ENCODE assay signal across 24 cellular contexts in the genomic region with DNA sequence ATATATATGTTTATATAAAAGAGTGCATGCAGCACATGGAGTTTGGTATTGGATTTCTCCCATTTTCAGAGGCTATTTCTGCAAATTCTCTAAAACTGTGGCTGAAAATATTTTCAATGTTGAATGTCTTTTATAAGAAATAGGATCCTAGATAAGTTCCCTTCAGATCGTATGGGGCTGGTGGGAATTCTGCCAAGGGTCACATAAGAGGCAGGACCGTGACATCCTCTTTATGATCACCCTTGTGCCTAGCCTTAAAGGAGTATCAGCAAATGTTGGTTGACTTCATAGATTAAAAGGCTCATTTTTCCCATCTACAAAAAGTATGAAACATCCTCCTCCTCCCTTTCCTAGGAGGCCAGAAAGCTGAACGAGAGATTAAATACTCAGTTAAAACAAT. TPM values are rescaled to one million over a fixed set of nuclear protein-coding genes. Genes with fewer than 3 reads are reported as not detected.
DNase-seq lines count a peak whose midpoint lies in the region; ATAC-seq and TF ChIP-seq lines count a peak whose summit lies in the region.
"Had no signal": no experiment of that assay in that cellular context is flagged by ENCODE, and none has a peak within 500 bp of the region (broad histone marks: within the 10 kb centered on the region; RNA-seq: fewer than 3 reads in every experiment).

No MANE protein-coding gene starts in this region.

- peak overlapping the region in 5 of 8 donors; percentile 40 to 89 (median 63) for H3K4me3 Mint-ChIP-seq in CD4-positive, alpha-beta memory T cell
- peak overlapping the region; percentile 90 for H3K4me3 Mint-ChIP-seq in neural progenitor cell

- H3K9ac ChIP-seq in neural progenitor cell: no peak overlapping the region

- H3K4me1 Mint-ChIP-seq in CD4-positive, alpha-beta memory T cell: peaks cover 21 to 34% (median 25%) of the 10 kb centered on the region in 4 donors
- H3K4me1 Mint-ChIP-seq in neural progenitor cell: peaks cover 16% of the 10 kb centered on the region

- H3K27ac Mint-ChIP-seq in CD4-positive, alpha-beta memory T cell: peak overlapping the region in 3 of 7 donors; percentile 31 to 96 (median 35)
- no peak overlapping the region for H3K27ac Mint-ChIP-seq in neural progenitor cell

- no peak overlapping the region for H3K4me2 ChIP-seq in neural progenitor cell

- peaks cover 28% of the 10 kb centered on the region for H4K20me1 ChIP-seq in neural progenitor cell (ENCODE audit: low read depth)

- H3K9me3 ChIP-seq in CD4-positive, alpha-beta memory T cell (ENCODE audit: control insufficient read depth in 1 of 2, low read length in 2 of 2): no peaks in the 10 kb centered on the region
- H3K9me3 ChIP-seq in neural progenitor cell (ENCODE audit: low read depth): no peaks in the 10 kb centered on the region
- H3K9me3 ChIP-seq: esophagus muscularis mucosa, heart right ventricle had no signal

- no peaks in the 10 kb centered on the region for H3K27me3 Mint-ChIP-seq in CD4-positive, alpha-beta memory T cell
- H3K27me3 Mint-ChIP-seq in neural progenitor cell (ENCODE audit: insufficient read depth, low read depth): peaks cover 8% of the 10 kb centered on the region
- H3K27me3 Mint-ChIP-seq: activated CD8-positive, alpha-beta T cell treated with anti-CD3 and anti-CD28 coated beads for 36 hours; T-helper 17 cell had no signal

- TF ChIP-seq CTCF in neural progenitor cell (IDR thresholded peaks at IDR 0.05): no peak

- ATAC-seq in GM18909 (IDR thresholded peaks at IDR 0.05; ENCODE audit: poor library complexity, unreplicated experiment): no peak
- no peak for ATAC-seq in activated CD4-positive, CD25-positive, alpha-beta regulatory T cell treated with anti-CD3 and anti-CD28 coated beads, Interleukin-2, amount 50 U/mL, for 24 hours
- no peak for ATAC-seq in HG02884 (IDR thresholded peaks at IDR 0.05; ENCODE audit: unreplicated experiment)
- ATAC-seq: heart right ventricle, Right ventricle myocardium inferior, T-helper 17 cell had no signal

- H3K27ac ChIP-seq in CD4-positive, alpha-beta memory T cell (ENCODE audit: low read depth, low read length): no peak overlapping the region
- H3K27ac ChIP-seq in neural progenitor cell: no peak overlapping the region
- H3K27ac ChIP-seq: HL-60 had no signal

- no peak for TF ChIP-seq POLR2A in erythroblast (IDR thresholded peaks at IDR 0.05; ENCODE audit: low read length)

- no peaks in the 10 kb centered on the region for H3K9me3 Mint-ChIP-seq in CD4-positive, alpha-beta memory T cell
- H3K9me3 Mint-ChIP-seq in neural progenitor cell: no peaks in the 10 kb centered on the region
- H3K9me3 Mint-ChIP-seq: activated CD8-positive, alpha-beta T cell treated with anti-CD3 and anti-CD28 coated beads for 36 hours; CD14-positive monocyte; natural killer cell; stimulated activated effector memory CD8-positive, alpha-beta T cell treated with anti-CD3 and anti-CD28 coated beads, Interleukin-12 subunit alpha, Interleukin-12 subunit beta, amount 100 ng/mL, for 72 hours had no signal

- peaks cover 8 to 24% of the 10 kb centered on the region in 2 donors for H3K36me3 Mint-ChIP-seq in CD4-positive, alpha-beta memory T cell
- peaks cover 9% of the 10 kb centered on the region for H3K36me3 Mint-ChIP-seq in neural progenitor cell

- H3F3A ChIP-seq in neural progenitor cell (ENCODE audit: low read depth): peaks cover 13% of the 10 kb centered on the region

- CTCF ChIA-PET in CD4-positive, alpha-beta memory T cell (lab: Charles Lee; ENCODE audit: partially characterized antibody): interaction anchor here (2.5 kb wide), 1 partner anchor 24 kb away, joined by 11 read pairs; no protein-coding TSS in a partner anchor

- no peak for DNase-seq in CD4-positive, alpha-beta memory T cell
- peak; percentile 13 for DNase-seq in NCI-H69 (lab: John Stamatoyannopoulos, UW)
- DNase-seq in erythroblast (lab: John Stamatoyannopoulos, UW): peak; percentile 11 to 23
- no peak for DNase-seq in neural progenitor cell (ENCODE audit: low spot score)
- DNase-seq: activated CD4-positive, alpha-beta T cell treated with anti-CD3 and anti-CD28 coated beads for 1 hour; activated CD8-positive, alpha-beta T cell treated with anti-CD3 and anti-CD28 coated beads for 36 hours; activated effector memory CD4-positive, alpha-beta T cell treated with anti-CD3 and anti-CD28 coated beads, Interleukin-2, amount 50 U/mL, for 16 hours; cerebellar nuclear complex; foreskin fibroblast; heart right ventricle; midbrain; natural killer cell; NCI-H2029; NCI-H526; stimulated activated CD4-positive, alpha-beta T cell treated with anti-CD3 and anti-CD28 coated beads, Interleukin-15, amount 100 ng/mL, for 24 hours; T-helper 17 cell had no signal

- no peak overlapping the region for H2AFZ ChIP-seq in neural progenitor cell (replicated peaks)

- H3K36me3 ChIP-seq in CD4-positive, alpha-beta memory T cell (ENCODE audit: insufficient read depth, low read length): no peaks in the 10 kb centered on the region
- H3K36me3 ChIP-seq in neural progenitor cell: no peaks in the 10 kb centered on the region
- H3K36me3 ChIP-seq: esophagus muscularis mucosa, heart right ventricle had no signal

- H3K79me2 ChIP-seq in neural progenitor cell (ENCODE audit: low read depth): peaks cover 30% of the 10 kb centered on the region

- H3K4me1 ChIP-seq in CD4-positive, alpha-beta memory T cell (ENCODE audit: insufficient read depth, low read length): peaks cover 26% of the 10 kb centered on the region
- peaks cover 12% of the 10 kb centered on the region for H3K4me1 ChIP-seq in neural progenitor cell

- POLR2A ChIA-PET in CD4-positive, alpha-beta memory T cell (lab: Charles Lee; ENCODE audit: partially characterized antibody): interaction anchor here (0.6 to 4.9 kb wide), 4 partner anchors 9 to 133 kb away, joined by 3 to 33 read pairs (median 7); partner anchors contain the start of gene IL10RB

- intact Hi-C loops in CD4-positive, alpha-beta memory T cell (cut with micrococcal nuclease): no loop called here

- no peak overlapping the region for H3K4me3 ChIP-seq in CD4-positive, alpha-beta memory T cell (ENCODE audit: low read length in 2 of 2)
- no peak overlapping the region for H3K4me3 ChIP-seq in neural progenitor cell

- no peaks in the 10 kb centered on the region for H3K27me3 ChIP-seq in CD4-positive, alpha-beta memory T cell (ENCODE audit: insufficient read depth, low read length)
- peaks cover 10% of the 10 kb centered on the region for H3K27me3 ChIP-seq in neural progenitor cell
- H3K27me3 ChIP-seq: esophagus muscularis mucosa, heart right ventricle had no signal

RNA-seq across cellular contexts. Expression of gene IFNAR2, which starts 1.3 kb away (rescaled TPM):
- 10 to 100 TPM; 76.5 to 77.7 TPM for total RNA-seq in CD4-positive, alpha-beta memory T cell
- 10 to 100 TPM; 78.0 to 81.1 TPM for polyA plus RNA-seq in CD4-positive, alpha-beta memory T cell
- total RNA-seq in neural progenitor cell (ENCODE audit: low replicate concordance): 5.5 and 15.8 TPM in 2 replicates

RNA-seq across cellular contexts. Expression of gene IL10RB, which starts 37.7 kb away (rescaled TPM):
- 10 to 100 TPM; 30.6 to 36.4 TPM for total RNA-seq in CD4-positive, alpha-beta memory T cell
- 10 to 100 TPM; 53.3 to 61.8 TPM for polyA plus RNA-seq in CD4-positive, alpha-beta memory T cell
- 3.1 and 5.6 TPM in 2 replicates for total RNA-seq in neural progenitor cell (ENCODE audit: low replicate concordance)

Comparison
In these comparisons a context has a peak if more than half of its experiments do, and no peak if none do; other contexts are left out.
1. DNase-seq: peak in NCI-H69 (single experiment) and erythroblast (2 of 2); none in CD4-positive, alpha-beta memory T cell (0 of 5) and neural progenitor cell (single experiment).